In the genomic region with DNA sequence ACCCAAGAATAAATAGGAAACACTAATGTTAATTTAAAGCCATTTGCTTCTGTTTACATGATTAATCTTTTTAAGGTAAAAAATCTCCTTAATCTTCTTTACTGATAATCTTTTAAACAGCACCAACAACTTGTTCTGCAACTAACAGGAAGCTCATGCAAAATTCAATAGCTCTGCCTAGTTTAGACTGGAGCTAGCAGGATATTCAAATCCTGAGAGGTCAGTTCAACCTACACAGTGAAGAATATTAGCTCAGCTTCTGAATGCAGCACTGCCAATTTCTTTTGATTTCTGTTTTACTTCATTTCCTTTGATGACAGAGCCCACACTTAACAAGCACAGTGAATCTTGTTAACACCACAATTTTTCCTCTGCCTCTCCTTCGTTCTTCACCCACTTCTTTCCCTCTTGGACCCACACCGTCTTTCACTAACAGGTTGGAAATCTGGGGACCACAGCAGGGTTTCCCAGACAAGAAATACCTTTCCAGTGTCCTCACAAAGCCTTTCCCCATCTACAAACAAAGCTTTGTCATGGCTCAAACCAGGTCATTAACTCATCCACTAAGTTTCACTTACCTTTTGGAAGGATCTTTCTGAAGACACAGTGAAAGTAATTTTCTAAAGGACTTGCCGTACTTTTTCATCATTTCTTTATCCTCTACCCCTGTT, we compare ENCODE assay signal across 1 cellular context.
TF ChIP-seq lines count a peak whose summit lies in the region.

No MANE protein-coding gene starts in this region.

TF ChIP-seq in H1, 55 proteins besides CTCF, POLR2A, EP300 and RAD21 (continued from another document):
- no peak for TF ChIP-seq ATF2 (IDR thresholded peaks at IDR 0.05; ENCODE audit: low read length)
- TF ChIP-seq KDM1A (IDR thresholded peaks at IDR 0.05; ENCODE audit: borderline replicate concordance, low read length), result no peak
- no peak for TF ChIP-seq SIX5 (IDR thresholded peaks at IDR 0.05; ENCODE audit: low read depth, low read length)
- no peak for TF ChIP-seq TEAD4 (IDR thresholded peaks at IDR 0.05; ENCODE audit: low read depth, low read length)
- TF ChIP-seq EGR1 (IDR thresholded peaks at IDR 0.05; ENCODE audit: borderline replicate concordance, low read depth, low read length), result no peak
- no peak for TF ChIP-seq CBX8 (IDR thresholded peaks at IDR 0.05; ENCODE audit: borderline replicate concordance, low read depth, low read length)
- TF ChIP-seq SP4 (IDR thresholded peaks at IDR 0.05; ENCODE audit: low read length), result no peak
- no peak for TF ChIP-seq CHD1 (IDR thresholded peaks at IDR 0.05; ENCODE audit: low read depth, low read length)
- TF ChIP-seq TBP (IDR thresholded peaks at IDR 0.05; ENCODE audit: low read depth, low read length), result no peak
- TF ChIP-seq, protein P1, sequence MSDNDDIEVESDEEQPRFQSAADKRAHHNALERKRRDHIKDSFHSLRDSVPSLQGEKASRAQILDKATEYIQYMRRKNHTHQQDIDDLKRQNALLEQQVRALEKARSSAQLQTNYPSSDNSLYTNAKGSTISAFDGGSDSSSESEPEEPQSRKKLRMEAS (IDR thresholded peaks at IDR 0.05), result no peak
- no peak for TF ChIP-seq RFX5 (IDR thresholded peaks at IDR 0.05; ENCODE audit: borderline replicate concordance, low read depth, low read length)
- TF ChIP-seq BRCA1 (IDR thresholded peaks at IDR 0.05; ENCODE audit: low read depth, low read length), result no peak
- no peak for TF ChIP-seq SP2 (IDR thresholded peaks at IDR 0.05; ENCODE audit: low read length)
- no peak for TF ChIP-seq SIRT6 (IDR thresholded peaks at IDR 0.05; ENCODE audit: low read length)
- no peak for TF ChIP-seq SRF (IDR thresholded peaks at IDR 0.05; ENCODE audit: low read depth, low read length)
